In the genomic region with DNA sequence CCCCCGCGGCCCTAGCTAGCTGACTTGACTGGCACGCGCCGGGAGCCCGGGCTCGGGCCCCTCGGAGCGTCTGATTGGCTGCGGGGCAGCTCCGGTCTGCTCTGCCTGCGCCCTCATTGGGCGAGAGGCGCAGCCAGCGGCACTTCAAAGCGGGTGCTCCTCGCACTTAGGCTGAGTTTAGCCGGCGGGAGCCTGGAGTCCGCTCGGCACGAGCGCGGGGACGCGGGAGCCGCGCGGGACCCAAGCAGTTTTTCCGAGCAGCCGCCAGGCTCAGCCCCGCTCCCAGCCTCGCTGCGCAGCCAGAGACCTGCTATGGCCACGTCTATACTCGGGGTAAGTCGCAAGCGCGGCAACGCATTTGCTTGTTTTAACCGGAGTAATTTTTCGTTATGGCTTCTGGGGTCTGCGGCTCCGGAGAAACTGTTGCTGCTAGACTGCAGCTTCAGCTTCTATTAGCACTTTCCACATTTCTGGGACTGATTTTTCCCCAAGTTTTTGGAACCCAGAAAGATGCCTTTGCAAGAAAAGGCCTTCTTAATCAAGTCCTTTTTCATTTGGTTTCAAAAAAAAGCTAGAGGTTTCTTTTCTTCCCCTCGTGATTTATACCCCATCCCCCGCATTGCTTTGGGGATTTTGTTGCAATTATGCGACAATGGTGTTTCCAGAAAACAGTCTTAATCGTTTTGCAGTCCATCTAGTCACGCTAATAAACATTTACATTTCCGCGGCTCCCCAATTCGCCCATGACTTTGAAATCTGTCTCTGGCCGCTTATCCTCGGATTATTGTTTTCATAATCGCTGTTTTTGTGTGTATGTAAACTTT, we compare ENCODE assay signal across 8 cellular contexts. TPM values are rescaled to one million over a fixed set of nuclear protein-coding genes. Genes with fewer than 3 reads are reported as not detected.
DNase-seq lines count a peak whose midpoint lies in the region; ATAC-seq and TF ChIP-seq lines count a peak whose summit lies in the region.

A gene (plus strand): TSS at position 174 of the 824 bp plus-strand sequence. CDS start 139 bp downstream, at position 313.

- no peak within 1 kb of the TSS for H3K4me2 ChIP-seq in fibroblast of lung (ENCODE audit: extremely low read depth, insufficient read depth, low read length)

- H3K4me3 ChIP-seq in fibroblast of lung (replicated peaks in 1 of 4; ENCODE audit: control extremely low read depth in 1 of 4, insufficient read depth in 1 of 4, low read depth in 3 of 4, low read length in 4 of 4) (peak within 1 kb of the TSS in 1 of 4 experiments; percentile 3), skeletal muscle cell (ENCODE audit: low read depth, low read length) (peak within 1 kb of the TSS; percentile 41)

- no peak within 1 kb of the TSS for H2AFZ ChIP-seq in fibroblast of lung (ENCODE audit: low read length)

- DNase-seq in COLO668 (lab: John Stamatoyannopoulos, UW; ENCODE audit: unreplicated experiment) (peak; percentile 79), HT-29 (ENCODE audit: low spot score) (peak; percentile 35), T1000 (lab: John Stamatoyannopoulos, UW) (peak; percentile 57), fibroblast of lung (ENCODE audit: low read depth in 2 of 2) (peak; percentile 50 to 71), skeletal muscle cell (ENCODE audit: low read depth) (no peak), NCI-H774 (lab: John Stamatoyannopoulos, UW) (no peak)
- DNase-seq in stimulated activated naive CD4-positive, alpha-beta T cell treated with Interleukin-2 at 50 U/mL for 16 hours (lab: John Stamatoyannopoulos, UW) = no peak

- TF ChIP-seq CTCF in fibroblast of lung (conservative IDR thresholded peaks at IDR 0.05 in 1 of 2, IDR thresholded peaks at IDR 0.05 in 1 of 2; ENCODE audit: low read depth in 1 of 2, low read length in 2 of 2) = no peak

- no peak within 1 kb of the TSS for H3K27ac ChIP-seq in fibroblast of lung (ENCODE audit: insufficient read depth, low read length)

- no peak for ATAC-seq in HG03039 (IDR thresholded peaks at IDR 0.05; ENCODE audit: unreplicated experiment)

- no peak within 1 kb of the TSS for H3K9ac ChIP-seq in fibroblast of lung (ENCODE audit: insufficient read depth, low read length)

- H3K9me3 ChIP-seq in fibroblast of lung (ENCODE audit: control insufficient read depth, insufficient read depth, low read depth, low read length) = no peaks in the 10 kb centered on the region

- H3K27me3 ChIP-seq in fibroblast of lung (ENCODE audit: control insufficient read depth, insufficient read depth, low read length) = peaks cover 94% of the 10 kb centered on the region

- H3K4me1 ChIP-seq in fibroblast of lung (ENCODE audit: control insufficient read depth, extremely low read depth, insufficient read depth, low read length) = no peaks in the 10 kb centered on the region

- H4K20me1 ChIP-seq in fibroblast of lung (ENCODE audit: control insufficient read depth, extremely low read depth, insufficient read depth, low read length) = no peaks in the 10 kb centered on the region

- H3K36me3 ChIP-seq in fibroblast of lung (ENCODE audit: control insufficient read depth, insufficient read depth, low read length) = no peaks in the 10 kb centered on the region

- no peaks in the 10 kb centered on the region for H3K79me2 ChIP-seq in fibroblast of lung (ENCODE audit: control insufficient read depth, insufficient read depth, low read length)

RNA-seq across cellular contexts. Expression of the gene that starts here (rescaled TPM):
- not detected in 2 replicates for total RNA-seq in HT-29 (2014; rRNA removed; shearing (Covaris generic))
- not detected in 2 replicates for total RNA-seq in fibroblast of lung
- polyA plus RNA-seq in fibroblast of lung = not detected in 2 replicates
- polyA plus RNA-seq in fibroblast of lung (2012) = not detected in 2 replicates
- not detected in 2 replicates for polyA minus RNA-seq in fibroblast of lung (ENCODE audit: low replicate concordance)

Comparison
In these comparisons a context has a peak if more than half of its experiments do, and no peak if none do; other contexts are left out.
1. Peak in DNase-seq in HT-29; RNA of the gene not detected or under 1 TPM.
2. Peak in DNase-seq in fibroblast of lung; RNA of the gene not detected or under 1 TPM.
3. DNase-seq: peak in COLO668 (single experiment) and T1000 (single experiment); none in skeletal muscle cell (single experiment), stimulated activated naive CD4-positive, alpha-beta T cell treated with Interleukin-2 at 50 U/mL for 16 hours (single experiment) and NCI-H774 (single experiment).